Comparison of ENCODE assay signal across 1 cellular context in genomic region chr10:24701447-24701846, GRCh38.
TF ChIP-seq lines count a peak whose summit lies in the region.

No MANE protein-coding gene starts in this region.

TF ChIP-seq in HEK293, 187 proteins besides CTCF, POLR2A, EP300 and RAD21 (continued from another document):
- TF ChIP-seq ZNF138 (tag by site-specific recombination; IDR thresholded peaks at IDR 0.05; ENCODE audit: borderline replicate concordance) (no peak), ZNF404 (tag by site-specific recombination; IDR thresholded peaks at IDR 0.05) (no peak)
